20 cellular contexts compared by ENCODE assay signal in the genomic region with DNA sequence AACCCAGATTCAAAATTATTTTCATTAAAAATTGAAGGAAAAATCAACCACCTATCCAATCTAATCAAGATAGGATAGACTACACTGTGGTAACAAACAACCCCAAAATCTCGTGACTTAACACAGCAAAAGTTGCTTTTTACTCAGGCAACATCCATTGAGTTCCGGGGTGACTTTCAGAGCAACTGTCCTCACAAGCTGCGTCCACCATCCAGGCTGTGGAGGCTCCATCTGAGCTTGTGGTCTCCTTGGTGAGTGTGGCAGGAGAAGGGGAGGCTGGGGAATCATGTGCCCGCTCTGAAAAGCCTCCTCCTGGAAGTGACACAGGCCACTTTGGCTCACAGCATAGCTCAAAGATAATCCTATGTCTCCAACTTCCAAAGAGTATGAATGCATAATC. TPM values are rescaled to one million over a fixed set of nuclear protein-coding genes. Genes with fewer than 3 reads are reported as not detected.
DNase-seq lines count a peak whose midpoint lies in the region; ATAC-seq, FAIRE-seq and TF ChIP-seq lines count a peak whose summit lies in the region.
"Had no signal": no experiment of that assay in that cellular context is flagged by ENCODE, and none has a peak within 500 bp of the region (broad histone marks: within the 10 kb centered on the region; RNA-seq: fewer than 3 reads in every experiment).

No MANE protein-coding gene starts in this region.

- H3K4me2 ChIP-seq in MM.1S (ENCODE audit: low read depth, low read length), result peak overlapping the region; percentile 27; the same call in 1 of the 2 replicates

- DNase-seq in CD4-positive, alpha-beta T cell, result no peak
- no peak for DNase-seq in MM.1S
- no peak for DNase-seq in activated T-helper 2 cell treated with anti-CD3 and anti-CD28 coated beads, Interferon-gamma antibody, Interleukin-2, Interleukin-4, amounts not matched to agents 10 μg/mL and 5 μg/mL and 100 μg/mL, durations not matched to agents 14 hours and 24 hours and 36 hours (ENCODE audit: low spot score)
- DNase-seq in naive thymus-derived CD8-positive, alpha-beta T cell, result no peak
- no peak for DNase-seq in GM19239 (ENCODE audit: insufficient read length, low spot score)
- no peak for DNase-seq in dorsolateral prefrontal cortex
- DNase-seq in NOMO-1 treated with DMSO at 0.1 percent for 48 hours (lab: John Stamatoyannopoulos, UW; ENCODE audit: unreplicated experiment), result no peak
- DNase-seq: GM23248, left ventricle myocardium superior, NCI-H1436 treated with DMSO at 0.1 percent for 48 hours, NCI-H2227 treated with DMSO at 0.1 percent for 48 hours, WERI-Rb-1 had no signal

- intact Hi-C loops in CD4-positive, alpha-beta T cell (cut with DNase I, micrococcal nuclease), result no loop called here
- intact Hi-C loops in activated T-helper 2 cell treated with anti-CD3 and anti-CD28 coated beads, Interferon-gamma antibody, Interleukin-2, Interleukin-4, amounts not matched to agents 10 μg/mL and 5 μg/mL and 100 μg/mL, durations not matched to agents 14 hours and 24 hours and 36 hours (cut with micrococcal nuclease), result loop anchor here (1.0 to 5.0 kb wide), 3 partner anchors 37 to 249 kb away; no protein-coding TSS in a partner anchor
- intact Hi-C loops in dorsolateral prefrontal cortex (cut with DNase I), result no loop called here

- peak overlapping the region; percentile 64 for H3K4me3 Mint-ChIP-seq in CD4-positive, alpha-beta T cell
- peak overlapping the region; percentile 79 for H3K4me3 Mint-ChIP-seq in activated T-helper 2 cell treated with anti-CD3 and anti-CD28 coated beads, Interferon-gamma antibody, Interleukin-2, Interleukin-4, amounts not matched to agents 10 μg/mL and 5 μg/mL and 100 μg/mL, durations not matched to agents 14 hours and 24 hours and 36 hours (ENCODE audit: low read depth)
- H3K4me3 Mint-ChIP-seq in naive thymus-derived CD8-positive, alpha-beta T cell, result peak overlapping the region in 3 of 10 donors; percentile 61 to 85 (median 63)

- no peaks in the 10 kb centered on the region for H3K9me3 ChIP-seq in CD4-positive, alpha-beta T cell (ENCODE audit: control insufficient read depth, low read length)
- no peaks in the 10 kb centered on the region for H3K9me3 ChIP-seq in MM.1S (replicated peaks; ENCODE audit: insufficient read depth, low read length)
- H3K9me3 ChIP-seq: prostate gland had no signal

- H3K27ac Mint-ChIP-seq in CD4-positive, alpha-beta T cell, result peak overlapping the region; percentile 93
- peak overlapping the region; percentile 90 for H3K27ac Mint-ChIP-seq in activated T-helper 2 cell treated with anti-CD3 and anti-CD28 coated beads, Interferon-gamma antibody, Interleukin-2, Interleukin-4, amounts not matched to agents 10 μg/mL and 5 μg/mL and 100 μg/mL, durations not matched to agents 14 hours and 24 hours and 36 hours
- H3K27ac Mint-ChIP-seq in naive thymus-derived CD8-positive, alpha-beta T cell, result peak overlapping the region in 8 of 10 donors; percentile 23 to 93 (median 88)

- CTCF ChIA-PET in CD4-positive, alpha-beta T cell (lab: Charles Lee), result interaction anchor here (1.7 to 4.4 kb wide), 3 partner anchors 37 to 69 kb away, joined by 4 to 26 read pairs (median 16); no protein-coding TSS in a partner anchor

- peaks cover 14% of the 10 kb centered on the region for H3K4me1 ChIP-seq in MM.1S (ENCODE audit: low read length)
- H3K4me1 ChIP-seq: prostate gland had no signal

- H3K79me2 ChIP-seq in MM.1S (ENCODE audit: low read length), result no peaks in the 10 kb centered on the region

- H3K9me2 ChIP-seq in MM.1S (replicated peaks; ENCODE audit: insufficient read depth, low read length), result no peaks in the 10 kb centered on the region

- POLR2A ChIA-PET in CD4-positive, alpha-beta T cell (lab: Charles Lee), result interaction anchor here (0.7 to 15.2 kb wide), 9 partner anchors 9 to 71 kb away, joined by 3 to 290 read pairs (median 4); no protein-coding TSS in a partner anchor
- POLR2A ChIA-PET in naive thymus-derived CD8-positive, alpha-beta T cell (lab: Charles Lee), result interaction anchor here (0.6 to 1.3 kb wide), 2 partner anchors 37 to 42 kb away, joined by 3 read pairs; no protein-coding TSS in a partner anchor

- no peaks in the 10 kb centered on the region for H3K27me3 Mint-ChIP-seq in CD4-positive, alpha-beta T cell
- no peaks in the 10 kb centered on the region for H3K27me3 Mint-ChIP-seq in activated T-helper 2 cell treated with anti-CD3 and anti-CD28 coated beads, Interferon-gamma antibody, Interleukin-2, Interleukin-4, amounts not matched to agents 10 μg/mL and 5 μg/mL and 100 μg/mL, durations not matched to agents 14 hours and 24 hours and 36 hours (ENCODE audit: low read depth)
- H3K27me3 Mint-ChIP-seq in naive thymus-derived CD8-positive, alpha-beta T cell, result no peaks in the 10 kb centered on the region

- no peak for FAIRE-seq in GM19239 (lab: Jason Lieb, UNC)
- FAIRE-seq: astrocyte, colon, G401.6, GM12891 had no signal

- TF ChIP-seq CTCF in CD4-positive, alpha-beta T cell (IDR thresholded peaks at IDR 0.05), result no peak
- TF ChIP-seq CTCF in MM.1S (IDR thresholded peaks at IDR 0.05; ENCODE audit: low read length) (no peak), dorsolateral prefrontal cortex (IDR thresholded peaks at IDR 0.05 in 54 of 56, conservative IDR thresholded peaks at IDR 0.05 in 2 of 56; ENCODE audit: low read depth in 1 of 56, partially characterized antibody in 56 of 56) (no peak)

- H3K36me3 ChIP-seq in MM.1S (replicated peaks; ENCODE audit: insufficient read depth, low read length), result no peaks in the 10 kb centered on the region
- H3K36me3 ChIP-seq: prostate gland, WERI-Rb-1 had no signal

- H3K27me3 ChIP-seq in CD4-positive, alpha-beta T cell (ENCODE audit: control insufficient read depth, insufficient read depth, low read length), result no peaks in the 10 kb centered on the region
- no peaks in the 10 kb centered on the region for H3K27me3 ChIP-seq in MM.1S (replicated peaks; ENCODE audit: insufficient read depth, low read length)
- H3K27me3 ChIP-seq in dorsolateral prefrontal cortex, result no peaks in the 10 kb centered on the region

- H3K4me3 ChIP-seq in MM.1S (ENCODE audit: low read length) (no peak overlapping the region), dorsolateral prefrontal cortex (no peak overlapping the region)
- H3K4me3 ChIP-seq: GM23248, prostate gland had no signal

- H4K20me1 ChIP-seq in MM.1S (ENCODE audit: insufficient read depth, low read length), result no peaks in the 10 kb centered on the region

- H3K9ac ChIP-seq in MM.1S (ENCODE audit: low read length), result no peak overlapping the region
- H3K9ac ChIP-seq: GM23248 had no signal

- peak overlapping the region; percentile 11 for H3K27ac ChIP-seq in CD4-positive, alpha-beta T cell (ENCODE audit: low read depth, low read length)
- H3K27ac ChIP-seq in MM.1S (ENCODE audit: low read length), result peak overlapping the region; percentile 50; the same call in 1 of the 2 replicates
- no peak overlapping the region for H3K27ac ChIP-seq in dorsolateral prefrontal cortex
- H3K27ac ChIP-seq: GM23248, prostate gland, WERI-Rb-1 had no signal

- no peak overlapping the region for H2AFZ ChIP-seq in MM.1S (ENCODE audit: low read length)
- H2AFZ ChIP-seq: GM23248 had no signal

- ATAC-seq in CD4-positive, alpha-beta T cell (ENCODE audit: poor library complexity), result no peak
- no peak for ATAC-seq in naive thymus-derived CD8-positive, alpha-beta T cell
- ATAC-seq in HG03159 (IDR thresholded peaks at IDR 0.05; ENCODE audit: unreplicated experiment), result no peak
- ATAC-seq: left ventricle myocardium superior had no signal

- H3K36me3 Mint-ChIP-seq in CD4-positive, alpha-beta T cell (ENCODE audit: low read depth), result peaks cover 17% of the 10 kb centered on the region
- peaks cover 27% of the 10 kb centered on the region for H3K36me3 Mint-ChIP-seq in activated T-helper 2 cell treated with anti-CD3 and anti-CD28 coated beads, Interferon-gamma antibody, Interleukin-2, Interleukin-4, amounts not matched to agents 10 μg/mL and 5 μg/mL and 100 μg/mL, durations not matched to agents 14 hours and 24 hours and 36 hours (ENCODE audit: low read depth)
- peaks cover 0 to 3% (median 0%) of the 10 kb centered on the region in 3 donors for H3K36me3 Mint-ChIP-seq in naive thymus-derived CD8-positive, alpha-beta T cell

- peaks cover 13% of the 10 kb centered on the region; the same call in 1 of the 2 replicates for H3F3A ChIP-seq in MM.1S (ENCODE audit: insufficient read depth, low read length)

- H3K9me3 Mint-ChIP-seq in CD4-positive, alpha-beta T cell, result no peaks in the 10 kb centered on the region
- H3K9me3 Mint-ChIP-seq in activated T-helper 2 cell treated with anti-CD3 and anti-CD28 coated beads, Interferon-gamma antibody, Interleukin-2, Interleukin-4, amounts not matched to agents 10 μg/mL and 5 μg/mL and 100 μg/mL, durations not matched to agents 14 hours and 24 hours and 36 hours, result peaks cover 2% of the 10 kb centered on the region
- peaks cover 0 to 4% (median 0%) of the 10 kb centered on the region in 9 donors for H3K9me3 Mint-ChIP-seq in naive thymus-derived CD8-positive, alpha-beta T cell

- H3K4me1 Mint-ChIP-seq in CD4-positive, alpha-beta T cell (ENCODE audit: low read depth), result peaks cover 90% of the 10 kb centered on the region
- peaks cover 80% of the 10 kb centered on the region for H3K4me1 Mint-ChIP-seq in activated T-helper 2 cell treated with anti-CD3 and anti-CD28 coated beads, Interferon-gamma antibody, Interleukin-2, Interleukin-4, amounts not matched to agents 10 μg/mL and 5 μg/mL and 100 μg/mL, durations not matched to agents 14 hours and 24 hours and 36 hours (ENCODE audit: low read depth)
- peaks cover 19 to 72% (median 52%) of the 10 kb centered on the region in 4 donors for H3K4me1 Mint-ChIP-seq in naive thymus-derived CD8-positive, alpha-beta T cell

RNA-seq across cellular contexts. Expression of a gene that starts 52.4 kb away (rescaled TPM):
- 100 to 1,000 TPM; 150 to 151 TPM for total RNA-seq in CD4-positive, alpha-beta T cell
- total RNA-seq in activated T-helper 2 cell treated with anti-CD3 and anti-CD28 coated beads, Interferon-gamma antibody, Interleukin-2, Interleukin-4, amounts not matched to agents 10 μg/mL and 5 μg/mL and 100 μg/mL, durations not matched to agents 14 hours and 24 hours and 36 hours, result 284 and 304 TPM in 2 replicates
- 100 to 1,000 TPM; 178 to 189 TPM for total RNA-seq in naive thymus-derived CD8-positive, alpha-beta T cell
- polyA plus RNA-seq in naive thymus-derived CD8-positive, alpha-beta T cell, result 100 to 1,000 TPM; 197 to 240 (median 222) TPM
- 1 to 10 TPM in 8 of 120 experiments, under 1 TPM in 23, not detected in 89; 0.26 to 2.6 (median 0.51) TPM for total RNA-seq in dorsolateral prefrontal cortex
- total RNA-seq: epithelial cell of proximal tubule, GM23248, HT-29 had no signal
- polyA plus RNA-seq: GM23248 had no signal

Comparison
In these comparisons a context has a peak if more than half of its experiments do, and no peak if none do; other contexts are left out.
1. H3K27ac ChIP-seq: peak in CD4-positive, alpha-beta T cell (single experiment) and MM.1S (single experiment); none in dorsolateral prefrontal cortex (0 of 59).
2. RNA of a gene that starts 52.4 kb away (total RNA-seq): 284 to 304 TPM in activated T-helper 2 cell treated with anti-CD3 and anti-CD28 coated beads, Interferon-gamma antibody, Interleukin-2, Interleukin-4, amounts not matched to agents 10 μg/mL and 5 μg/mL and 100 μg/mL, durations not matched to agents 14 hours and 24 hours and 36 hours, 178 to 189 TPM in naive thymus-derived CD8-positive, alpha-beta T cell and 150 to 151 TPM in CD4-positive, alpha-beta T cell; 0.26 to 2.6 TPM in dorsolateral prefrontal cortex; every median in the first group is over 10 times any median in the second.
3. Peak in every context shown above with its lines, with median percentiles within 50 percentile points of each other: H3K27ac Mint-ChIP-seq.